24 cellular contexts compared by ENCODE assay signal in genomic region chr7:104801022-104801421, GRCh38.
"Had no signal": no experiment of that assay in that cellular context is flagged by ENCODE, and none has a peak within 500 bp of the region (broad histone marks: within the 10 kb centered on the region; RNA-seq: fewer than 3 reads in every experiment).

No MANE protein-coding gene starts in this region.

- H3K4me1 Mint-ChIP-seq: endodermal cell had no signal

- H3K4me1 ChIP-seq: colonic mucosa, esophagus muscularis mucosa, esophagus squamous epithelium, foreskin keratinocyte, gastrocnemius medialis, gastroesophageal sphincter, heart left ventricle, heart right ventricle had no signal

- H3K4me3 ChIP-seq: colonic mucosa, coronary artery, dorsolateral prefrontal cortex, esophagus muscularis mucosa, esophagus squamous epithelium, gastrocnemius medialis, gastroesophageal sphincter, heart left ventricle, heart right ventricle had no signal

- H3K27ac ChIP-seq: colonic mucosa, coronary artery, dorsolateral prefrontal cortex, epithelial cell of prostate, esophagus muscularis mucosa, esophagus squamous epithelium, foreskin keratinocyte, gastrocnemius medialis, gastroesophageal sphincter, heart left ventricle, heart right ventricle had no signal

- H3K27ac Mint-ChIP-seq: dendritic cell treated with granulocyte-macrophage colony-stimulating factor and Interleukin-4, amounts not matched to agents 40 ng/mL and 50 ng/mL, for 4 days; effector memory CD8-positive, alpha-beta T cell; endodermal cell had no signal

- H3K27me3 ChIP-seq: colonic mucosa, esophagus muscularis mucosa, foreskin keratinocyte, gastrocnemius medialis had no signal

- H3K4me3 Mint-ChIP-seq: dendritic cell treated with granulocyte-macrophage colony-stimulating factor and Interleukin-4, amounts not matched to agents 40 ng/mL and 50 ng/mL, for 4 days; effector memory CD8-positive, alpha-beta T cell; endodermal cell had no signal

- H3K9me3 ChIP-seq: colonic mucosa, esophagus muscularis mucosa, esophagus squamous epithelium, gastrocnemius medialis, gastroesophageal sphincter, heart left ventricle, heart right ventricle had no signal

- ATAC-seq: effector memory CD8-positive, alpha-beta T cell; esophagus mucosa; foreskin keratinocyte; gastrocnemius medialis; gastroesophageal sphincter; heart left ventricle; heart right ventricle had no signal

- DNase-seq: colonic mucosa; cortex of kidney; dermis blood vessel endothelial cell; dorsolateral prefrontal cortex; effector CD4-positive, alpha-beta T cell; effector CD8-positive, alpha-beta T cell; effector memory CD4-positive, alpha-beta T cell; effector memory CD8-positive, alpha-beta T cell; endodermal cell; esophagus squamous epithelium; foreskin fibroblast; foreskin keratinocyte; foreskin melanocyte; gastrocnemius medialis; glutamatergic neuron; head of caudate nucleus; heart left ventricle; heart right ventricle had no signal

- H3K9me3 Mint-ChIP-seq: dendritic cell treated with granulocyte-macrophage colony-stimulating factor and Interleukin-4, amounts not matched to agents 40 ng/mL and 50 ng/mL, for 4 days; effector memory CD8-positive, alpha-beta T cell; endodermal cell had no signal

- H3K36me3 ChIP-seq: colonic mucosa, esophagus muscularis mucosa, esophagus squamous epithelium, gastrocnemius medialis, gastroesophageal sphincter, heart left ventricle, heart right ventricle had no signal
